ENCODE assay signal across 16 cellular contexts in the genomic region with DNA sequence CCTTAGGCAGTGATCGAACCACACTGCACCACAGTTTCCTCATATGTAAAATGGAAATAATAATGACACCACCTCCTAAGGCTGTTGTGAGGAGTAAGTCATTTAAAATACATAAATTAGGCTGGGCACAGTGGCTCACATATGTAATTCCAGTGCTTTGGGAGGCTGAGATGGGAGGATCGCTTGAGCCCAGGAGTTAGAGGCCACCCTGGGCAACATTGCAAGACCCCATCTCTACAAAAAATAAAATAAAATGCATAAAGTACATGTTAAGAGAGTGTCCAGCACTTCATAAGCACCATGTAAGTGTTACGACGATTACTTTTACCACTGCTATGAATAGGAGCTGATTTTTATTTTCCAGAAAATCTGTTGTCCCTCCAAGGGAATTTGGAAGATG.
A peak's percentile ranks its signal among the peaks of the same experiment; 100 is the strongest.
DNase-seq lines count a peak whose midpoint lies in the region; ATAC-seq and TF ChIP-seq lines count a peak whose summit lies in the region.
"Had no signal": no experiment of that assay in that cellular context is flagged by ENCODE, and none has a peak within 500 bp of the region (broad histone marks: within the 10 kb centered on the region; RNA-seq: fewer than 3 reads in every experiment).

No MANE protein-coding gene starts in this region.

- TF ChIP-seq POLR2A in IMR-90 (IDR thresholded peaks at IDR 0.05; ENCODE audit: low read depth, low read length) (no peak), transverse colon (IDR thresholded peaks at IDR 0.05) (no peak), heart left ventricle (IDR thresholded peaks at IDR 0.05) (no peak)

- H2AK9ac ChIP-seq in IMR-90 (replicated peaks; ENCODE audit: low read depth, low read length, poor library complexity) = no peak overlapping the region

- peaks cover 0 to 13% of the 10 kb centered on the region in 2 experiments; a peak in 1 of 4 replicates for H3K79me1 ChIP-seq in IMR-90 (ENCODE audit: low read depth in 1 of 2, low read length in 2 of 2)

- H3K56ac ChIP-seq in IMR-90 (ENCODE audit: extremely low read depth, insufficient read depth, low read length) = no peak overlapping the region

- no peak overlapping the region for H4K5ac ChIP-seq in IMR-90 (ENCODE audit: low read depth, low read length)

- no peaks in the 10 kb centered on the region for H4K20me1 ChIP-seq in IMR-90 (ENCODE audit: insufficient read depth, low read length)

- no peak overlapping the region for H3K9ac ChIP-seq in IMR-90 (ENCODE audit: low read depth, low read length)

- no peaks in the 10 kb centered on the region; the same call in 1 of the 2 replicates for H3K4me1 ChIP-seq in IMR-90 (ENCODE audit: control insufficient read depth, insufficient read depth, low read length)
- no peaks in the 10 kb centered on the region for H3K4me1 ChIP-seq in muscle layer of duodenum (ENCODE audit: control insufficient read depth in 1 of 2, insufficient read depth in 2 of 2, low read length in 2 of 2)
- peaks cover 0 to 19% (median 7%) of the 10 kb centered on the region in 4 donors for H3K4me1 ChIP-seq in transverse colon
- H3K4me1 ChIP-seq in heart left ventricle = peaks cover 0 to 5% (median 0%) of the 10 kb centered on the region in 12 donors

- H2BK5ac ChIP-seq in IMR-90 (ENCODE audit: low read depth, low read length, poor library complexity, severe bottlenecking) = no peak overlapping the region

- peaks cover 61% of the 10 kb centered on the region for H3K4me1 Mint-ChIP-seq in activated naive CD8-positive, alpha-beta T cell treated with anti-CD3 and anti-CD28 coated beads for 36 hours

- TF ChIP-seq CTCF in IMR-90 (conservative IDR thresholded peaks at IDR 0.05; ENCODE audit: low read depth, low read length) (no peak), transverse colon (IDR thresholded peaks at IDR 0.05) (no peak), heart left ventricle (IDR thresholded peaks at IDR 0.05) (no peak)

- ATAC-seq in IMR-90 (ENCODE audit: low read depth) (no peak), heart left ventricle (no peak), GM21367 (IDR thresholded peaks at IDR 0.05; ENCODE audit: unreplicated experiment) (no peak)
- ATAC-seq: Right ventricle myocardium inferior had no signal

- WGBS in IMR-90 (ENCODE audit: extremely low coverage in 2 of 2, insufficient read length in 1 of 2), 2 experiments = no CpG with 5 or more reads among the region's 4 CpGs
- 95 to 100% methylated on average over 4 of the region's 4 CpGs for WGBS in transverse colon (ENCODE audit: low coverage in 1 of 2), 2 donors
- WGBS in heart left ventricle, 4 donors = 90 to 94% (median 93%) methylated on average over 4 of the region's 4 CpGs

- intact Hi-C loops in IMR-90 (cut with micrococcal nuclease) (no loop called here), transverse colon (cut with DNase I; ENCODE audit: low total_unique reads) (no loop called here), heart left ventricle (cut with DNase I) (loop anchor here in 1 of 10 donors (10.0 kb wide), 1 partner anchor 251 kb away; no protein-coding TSS in a partner anchor)

- no peak overlapping the region for H2AK5ac ChIP-seq in IMR-90 (ENCODE audit: low read depth, low read length)

- no peak overlapping the region for H2BK15ac ChIP-seq in IMR-90 (ENCODE audit: low read depth, low read length)

- DNase-seq in IMR-90 (no peak), transverse colon (no peak), heart left ventricle (no peak), SK-N-DZ (ENCODE audit: low spot score) (no peak)
- no peak for DNase-seq in activated naive CD8-positive, alpha-beta T cell treated with anti-CD3 and anti-CD28 coated beads for 36 hours
- DNase-seq: C1 segment of cervical spinal cord, H9, Karpas-422, MM.1S, NCI-H1105 treated with DMSO at 0.1 percent for 48 hours, NCI-H187, NCI-H446 treated with DMSO at 0.1 percent for 48 hours, NCI-H774 had no signal

- H2BK120ac ChIP-seq in IMR-90 (ENCODE audit: low read depth, low read length) = no peak overlapping the region

- peaks cover 62% of the 10 kb centered on the region for H3K36me3 Mint-ChIP-seq in activated naive CD8-positive, alpha-beta T cell treated with anti-CD3 and anti-CD28 coated beads for 36 hours

- no peak overlapping the region for H3K4ac ChIP-seq in IMR-90 (ENCODE audit: low read depth, low read length)

- peak overlapping the region; percentile 42 for H3K27ac Mint-ChIP-seq in activated naive CD8-positive, alpha-beta T cell treated with anti-CD3 and anti-CD28 coated beads for 36 hours

- no peak overlapping the region for H4K8ac ChIP-seq in IMR-90 (ENCODE audit: low read depth in 2 of 2, low read length in 2 of 2)

- H2AFZ ChIP-seq in IMR-90 (replicated peaks; ENCODE audit: low read length, poor library complexity) = no peak overlapping the region

- no peak overlapping the region for H2BK20ac ChIP-seq in IMR-90 (ENCODE audit: low read depth, low read length)

- TF ChIP-seq EP300 in transverse colon (IDR thresholded peaks at IDR 0.05; ENCODE audit: low read depth) = no peak

- no peak overlapping the region for H3K4me2 ChIP-seq in IMR-90 (ENCODE audit: low read depth, low read length)

- no peaks in the 10 kb centered on the region for H3K9me3 ChIP-seq in IMR-90 (ENCODE audit: control insufficient read depth, insufficient read depth, low read length)
- no peaks in the 10 kb centered on the region for H3K9me3 ChIP-seq in muscle layer of duodenum (ENCODE audit: control insufficient read depth in 1 of 2, low read length in 2 of 2)
- no peaks in the 10 kb centered on the region for H3K9me3 ChIP-seq in transverse colon
- H3K9me3 ChIP-seq in heart left ventricle = peaks cover 0 to 4% (median 0%) of the 10 kb centered on the region in 12 donors

- H3K18ac ChIP-seq in IMR-90 (ENCODE audit: low read depth, low read length) = no peak overlapping the region

- no peak overlapping the region for H3K14ac ChIP-seq in IMR-90 (replicated peaks; ENCODE audit: low read depth, low read length)

- no peak overlapping the region for H3K4me3 ChIP-seq in IMR-90 (ENCODE audit: insufficient read depth, low read depth, low read length)
- H3K4me3 ChIP-seq in muscle layer of duodenum (ENCODE audit: low read depth in 1 of 2, low read length in 2 of 2) = no peak overlapping the region
- H3K4me3 ChIP-seq in transverse colon = no peak overlapping the region
- H3K4me3 ChIP-seq in heart left ventricle = no peak overlapping the region

- H3K27me3 ChIP-seq in IMR-90 (ENCODE audit: control insufficient read depth, insufficient read depth, low read length) (no peaks in the 10 kb centered on the region), muscle layer of duodenum (ENCODE audit: low read depth, low read length) (no peaks in the 10 kb centered on the region), transverse colon (no peaks in the 10 kb centered on the region), heart left ventricle (no peaks in the 10 kb centered on the region)

- 0 out of 2 replicates have a peak overlapping the region, but pooled peaks have one; percentile 1 for H4K91ac ChIP-seq in IMR-90 (ENCODE audit: insufficient read depth, low read depth, low read length)

- 0 out of 2 replicates have a peak, but pooled peaks cover 5% of the 10 kb centered on the region for H3K9me1 ChIP-seq in IMR-90 (ENCODE audit: insufficient read depth, low read length)

- dilution Hi-C loops in IMR-90 (cut with HindIII; ENCODE audit: low sequenced_read_pairs, unreplicated experiment) = no loop called here

- CTCF ChIA-PET in IMR-90 (lab: Yijun Ruan, JAX) = no interaction called here

- peaks cover 6% of the 10 kb centered on the region for H3K9me3 Mint-ChIP-seq in activated naive CD8-positive, alpha-beta T cell treated with anti-CD3 and anti-CD28 coated beads for 36 hours
- H3K9me3 Mint-ChIP-seq: H9 had no signal

- H3K27ac ChIP-seq in IMR-90 (ENCODE audit: insufficient read depth, low read length) = no peak overlapping the region
- peak overlapping the region; percentile 70 for H3K27ac ChIP-seq in muscle layer of duodenum (ENCODE audit: low read length)
- H3K27ac ChIP-seq in transverse colon = peak overlapping the region in 3 of 4 donors; percentile 47 to 71 (median 58)
- H3K27ac ChIP-seq in heart left ventricle = peak overlapping the region in 1 of 12 donors; percentile 25

- TF ChIP-seq RAD21 in IMR-90 (IDR thresholded peaks at IDR 0.05; ENCODE audit: low read length) = no peak

- no peak overlapping the region for H3K4me3 Mint-ChIP-seq in activated naive CD8-positive, alpha-beta T cell treated with anti-CD3 and anti-CD28 coated beads for 36 hours
- H3K4me3 Mint-ChIP-seq: H9 had no signal

- 0 out of 2 replicates have a peak, but pooled peaks cover 1% of the 10 kb centered on the region for H3K36me3 ChIP-seq in IMR-90 (ENCODE audit: control insufficient read depth, insufficient read depth, low read length)
- H3K36me3 ChIP-seq in muscle layer of duodenum (ENCODE audit: control insufficient read depth in 1 of 2, insufficient read depth in 2 of 2, low read length in 2 of 2) = no peaks in the 10 kb centered on the region
- H3K36me3 ChIP-seq in transverse colon = no peaks in the 10 kb centered on the region
- no peaks in the 10 kb centered on the region for H3K36me3 ChIP-seq in heart left ventricle

- POLR2A ChIA-PET in IMR-90 (lab: Charles Lee; ENCODE audit: unreplicated experiment) = no interaction called here

- in situ Hi-C loops in IMR-90 (cut with MboI; ENCODE audit: low sequenced_read_pairs) (no loop called here), transverse colon (cut with MboI; ENCODE audit: low pct_ligation_motif_present in 1 of 4, low pct_unique_long_range_greater_than_20kb in 1 of 4, low sequenced_read_pairs in 3 of 4) (no loop called here)

- no TSS peak for BruUV-seq in IMR-90 (replicated peaks; lab: Mats Ljungman, UMichigan)

- no peak overlapping the region for H3K23ac ChIP-seq in IMR-90 (ENCODE audit: low read depth, low read length)

- H3K27me3 Mint-ChIP-seq in activated naive CD8-positive, alpha-beta T cell treated with anti-CD3 and anti-CD28 coated beads for 36 hours = no peaks in the 10 kb centered on the region

TF ChIP-seq in IMR-90, 13 proteins besides CTCF, POLR2A, EP300 and RAD21 (continues in another document):
- TF ChIP-seq NFE2L2 (IDR thresholded peaks at IDR 0.05; ENCODE audit: low read depth, low read length) (no peak), CEBPB (IDR thresholded peaks at IDR 0.05; ENCODE audit: low read depth, low read length) (no peak), FOS (IDR thresholded peaks at IDR 0.05; ENCODE audit: low read depth, low read length) (no peak), MXI1 (IDR thresholded peaks at IDR 0.05; ENCODE audit: borderline replicate concordance, low read depth, low read length) (no peak), MAFK (IDR thresholded peaks at IDR 0.05; ENCODE audit: low read depth, low read length) (no peak), CHD1 (IDR thresholded peaks at IDR 0.05; ENCODE audit: low read depth, low read length) (no peak)
- TF ChIP-seq, protein P1, sequence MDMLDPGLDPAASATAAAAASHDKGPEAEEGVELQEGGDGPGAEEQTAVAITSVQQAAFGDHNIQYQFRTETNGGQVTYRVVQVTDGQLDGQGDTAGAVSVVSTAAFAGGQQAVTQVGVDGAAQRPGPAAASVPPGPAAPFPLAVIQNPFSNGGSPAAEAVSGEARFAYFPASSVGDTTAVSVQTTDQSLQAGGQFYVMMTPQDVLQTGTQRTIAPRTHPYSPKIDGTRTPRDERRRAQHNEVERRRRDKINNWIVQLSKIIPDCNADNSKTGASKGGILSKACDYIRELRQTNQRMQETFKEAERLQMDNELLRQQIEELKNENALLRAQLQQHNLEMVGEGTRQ (IDR thresholded peaks at IDR 0.05; ENCODE audit: low read depth, low read length) = no peak
